15 cellular contexts compared by ENCODE assay signal in genomic region chr1:228122921-228123441, GRCh38. TPM values are rescaled to one million over a fixed set of nuclear protein-coding genes. Genes with fewer than 3 reads are reported as not detected.
DNase-seq lines count a peak whose midpoint lies in the region; ATAC-seq, FAIRE-seq and TF ChIP-seq lines count a peak whose summit lies in the region.
"Had no signal": no experiment of that assay in that cellular context is flagged by ENCODE, and none has a peak within 500 bp of the region (broad histone marks: within the 10 kb centered on the region; RNA-seq: fewer than 3 reads in every experiment).

No MANE protein-coding gene starts in this region.

- H3K27me3 ChIP-seq in HCT116 (ENCODE audit: insufficient read depth, low read length) (no peaks in the 10 kb centered on the region), GM12878 (replicated peaks in 1 of 2; ENCODE audit: control insufficient read depth in 2 of 2, insufficient read depth in 2 of 2, low read length in 1 of 2) (no peaks in the 10 kb centered on the region), hepatocyte (no peaks in the 10 kb centered on the region)
- H3K27me3 ChIP-seq: BLaER1 had no signal

- H3K4me1 ChIP-seq in HCT116 (ENCODE audit: control insufficient read depth in 1 of 2, insufficient read depth in 2 of 2, low read length in 2 of 2) (no peaks in the 10 kb centered on the region), GM12878 (ENCODE audit: control insufficient read depth, insufficient read depth, low read length) (no peaks in the 10 kb centered on the region), hepatocyte (ENCODE audit: insufficient read depth) (peaks cover 6% of the 10 kb centered on the region)
- H3K4me1 ChIP-seq: BLaER1 had no signal

- H3K36me3 ChIP-seq in HCT116 (ENCODE audit: control insufficient read depth in 1 of 2, insufficient read depth in 2 of 2, low read length in 2 of 2), result no peaks in the 10 kb centered on the region
- no peaks in the 10 kb centered on the region for H3K36me3 ChIP-seq in GM12878 (ENCODE audit: control insufficient read depth in 2 of 2, insufficient read depth in 2 of 2, low read length in 1 of 2)
- no peaks in the 10 kb centered on the region for H3K36me3 ChIP-seq in hepatocyte (replicated peaks; ENCODE audit: insufficient read depth, low read depth)
- H3K36me3 ChIP-seq: BLaER1 had no signal

- DNase-seq in HCT116 (ENCODE audit: low read depth, low spot score) (no peak), GM12878 (ENCODE audit: low read depth, low spot score) (no peak), hepatocyte (ENCODE audit: low spot score) (no peak), NCI-H1417 treated with DMSO at 0.1 percent for 48 hours (lab: John Stamatoyannopoulos, UW) (no peak)
- DNase-seq in activated CD4-positive, alpha-beta T cell treated with anti-CD3 and anti-CD28 coated beads, Interleukin-2, amount 50 U/mL, for 4 hours, result no peak
- DNase-seq: 8988T; Calu3; CD4-positive, alpha-beta memory T cell; DMS79 treated with DMSO at 0.1 percent for 48 hours; GF-D8; H9; KBM-7 had no signal

- CTCF ChIA-PET in HCT116 (lab: Charles Lee) (no interaction called here), GM12878 (lab: Yijun Ruan, JAX) (interaction anchor here (0.7 to 2.2 kb wide), 5 partner anchors 13 to 642 kb away, joined by 3 to 7 read pairs (median 3); no protein-coding TSS in a partner anchor)

- H3K9me3 ChIP-seq in HCT116 (ENCODE audit: control insufficient read depth in 1 of 2, insufficient read depth in 1 of 2, low read depth in 1 of 2, low read length in 2 of 2) (no peaks in the 10 kb centered on the region; a peak in 1 of 4 replicates), GM12878 (replicated peaks; ENCODE audit: control insufficient read depth, insufficient read depth, low read length) (no peaks in the 10 kb centered on the region; the same call in 2 of the 3 replicates), hepatocyte (ENCODE audit: low read depth) (no peaks in the 10 kb centered on the region)

- intact Hi-C loops in HCT116 (cut with micrococcal nuclease) (no loop called here), GM12878 (cut with micrococcal nuclease; ENCODE audit: unreplicated experiment) (no loop called here)

- H3K4me2 ChIP-seq in HCT116 (ENCODE audit: low read length) (no peak overlapping the region), GM12878 (ENCODE audit: control insufficient read depth, insufficient read depth) (no peak overlapping the region), hepatocyte (no peak overlapping the region)
- H3K4me2 ChIP-seq: BLaER1 had no signal

- SMC1A ChIA-PET in GM12878 (lab: Charles Lee; ENCODE audit: uncharacterized antibody, unreplicated experiment), result interaction anchor here (1.2 to 1.4 kb wide), 2 partner anchors 9 to 13 kb away, joined by 3 to 4 read pairs; no protein-coding TSS in a partner anchor

- ATAC-seq in HCT116 (peak; percentile 40; the same call in 1 of the 2 replicates), GM12878 (no peak)

- TF ChIP-seq RAD21 in HCT116 (IDR thresholded peaks at IDR 0.05; ENCODE audit: low read depth) (no peak), GM12878 (IDR thresholded peaks at IDR 0.05; ENCODE audit: insufficient read depth, low read depth, low read length) (no peak)

- H3K79me2 ChIP-seq in HCT116 (ENCODE audit: insufficient read depth, low read length) (no peaks in the 10 kb centered on the region), GM12878 (ENCODE audit: control insufficient read depth, insufficient read depth, low read length) (no peaks in the 10 kb centered on the region), hepatocyte (no peaks in the 10 kb centered on the region)

- TF ChIP-seq POLR2A in HCT116 (IDR thresholded peaks at IDR 0.05; ENCODE audit: borderline replicate concordance, extremely low read depth, insufficient read depth, insufficient read length), result no peak
- no peak for TF ChIP-seq POLR2A in GM12878 (IDR thresholded peaks at IDR 0.05; ENCODE audit: low read depth, low read length)

- RAD21 ChIA-PET in HCT116 (lab: Charles Lee; ENCODE audit: low non-redundant PET in 1 of 2, low total read pairs in 2 of 2, uncharacterized antibody in 2 of 2, unreplicated experiment in 2 of 2), result no interaction called here
- RAD21 ChIA-PET in GM12878 (lab: Charles Lee; ENCODE audit: unreplicated experiment), result no interaction called here

- in situ Hi-C loops in GM12878 (cut with MboI), result no loop called here

- no peaks in the 10 kb centered on the region for H4K20me1 ChIP-seq in HCT116 (ENCODE audit: insufficient read depth)
- H4K20me1 ChIP-seq in GM12878 (ENCODE audit: control insufficient read depth, insufficient read depth), result no peaks in the 10 kb centered on the region
- H4K20me1 ChIP-seq in hepatocyte (ENCODE audit: insufficient read depth, poor library complexity, severe bottlenecking), result no peaks in the 10 kb centered on the region
- H4K20me1 ChIP-seq: BLaER1 had no signal

- 40% methylated on average over 1 of the region's 1 CpG for WGBS in GM12878 (ENCODE audit: insufficient coverage, insufficient replicate concordance, low lambda C conversion rate, missing lambda C conversion rate)
- 38% methylated on average over 1 of the region's 1 CpG for WGBS in hepatocyte (ENCODE audit: low lambda C conversion rate, missing lambda C conversion rate)

- no peak overlapping the region for H3K27ac ChIP-seq in HCT116 (ENCODE audit: low read depth, low read length)
- H3K27ac ChIP-seq in GM12878 (ENCODE audit: control insufficient read depth, insufficient read depth), result no peak overlapping the region
- H3K27ac ChIP-seq in hepatocyte, result peak overlapping the region; percentile 52
- H3K27ac ChIP-seq: BLaER1 had no signal

- H3K4me3 ChIP-seq in HCT116 (replicated peaks in 1 of 2; ENCODE audit: low read depth in 1 of 2, low read length in 2 of 2) (no peak overlapping the region), GM12878 (no peak overlapping the region), hepatocyte (no peak overlapping the region)
- H3K4me3 ChIP-seq: BLaER1 had no signal

- 0 out of 6 replicates have a peak, but pooled peaks of 1 of the 3 experiments have one; percentile 18 for TF ChIP-seq CTCF in HCT116 (IDR thresholded peaks at IDR 0.05 in 2 of 3, conservative IDR thresholded peaks at IDR 0.05 in 1 of 3; ENCODE audit: borderline replicate concordance in 1 of 3, insufficient read depth in 1 of 3, low read depth in 2 of 3, low read length in 2 of 3)
- no peak for TF ChIP-seq CTCF in GM12878 (IDR thresholded peaks at IDR 0.05 in 2 of 3, conservative IDR thresholded peaks at IDR 0.05 in 1 of 3; ENCODE audit: control insufficient read depth in 2 of 3, extremely low read depth in 1 of 3, insufficient read depth in 1 of 3, low read depth in 3 of 3, low read length in 3 of 3)
- no peak for TF ChIP-seq CTCF in hepatocyte (IDR thresholded peaks at IDR 0.05; ENCODE audit: poor library complexity)

- H3K9me2 ChIP-seq in HCT116 (ENCODE audit: insufficient read depth) (no peaks in the 10 kb centered on the region), hepatocyte (replicated peaks; ENCODE audit: insufficient read depth) (no peaks in the 10 kb centered on the region)

- H2AFZ ChIP-seq in HCT116 (ENCODE audit: low read depth, low read length, poor library complexity, severe bottlenecking) (no peak overlapping the region), GM12878 (ENCODE audit: control insufficient read depth, low read depth, low read length) (no peak overlapping the region), hepatocyte (no peak overlapping the region)

- TF ChIP-seq EP300 in GM12878 (IDR thresholded peaks at IDR 0.05; ENCODE audit: borderline replicate concordance in 1 of 2, control insufficient read depth in 1 of 2, low read depth in 2 of 2, low read length in 2 of 2), result no peak

- no peak for FAIRE-seq in GM12878 (lab: Jason Lieb, UNC)
- FAIRE-seq: H1 had no signal

- BruUV-seq in HCT116 (replicated peaks; lab: Mats Ljungman, UMichigan) (no TSS peak), GM12878 (replicated peaks; lab: Mats Ljungman, UMichigan) (no TSS peak)

- POLR2A ChIA-PET in HCT116 (lab: Charles Lee), result no interaction called here
- POLR2A ChIA-PET in GM12878 (lab: Charles Lee), result interaction anchor here (0.6 to 0.7 kb wide), 2 partner anchors 13 to 361 kb away, joined by 3 to 4 read pairs; no protein-coding TSS in a partner anchor

- H3K9ac ChIP-seq in HCT116 (ENCODE audit: low read length) (no peak overlapping the region), GM12878 (ENCODE audit: control insufficient read depth, insufficient read depth, low read length) (no peak overlapping the region)
- H3K9ac ChIP-seq: BLaER1 had no signal

RNA-seq across cellular contexts. Expression of gene MRPL55, which starts 13.9 kb away (rescaled TPM):
- total RNA-seq in HCT116 (2021; ENCODE audit: unreplicated experiment), result 57.1 TPM
- polyA plus RNA-seq in HCT116 (2012), result 91.7 and 124 TPM in 2 replicates
- 43.8 and 45.7 TPM in 2 replicates for total RNA-seq in GM12878 (2013; cell fraction: nucleolus; rRNA removed)
- 81.9 and 93.4 TPM in 2 replicates for total RNA-seq in GM12878 (2014; rRNA removed)
- 25.5 and 35.1 TPM in 2 replicates for total RNA-seq in GM12878 (2014; rRNA removed; fragmentation: Illumina TruSeq; extraction: Trizol)
- 47.6 and 54.9 TPM in 2 replicates for total RNA-seq in GM12878 (2021)
- polyA plus RNA-seq in GM12878 (2011; ENCODE audit: low read depth), result 30.7 TPM
- polyA plus RNA-seq in GM12878 (2011; rRNA removed), result 17.0 and 39.3 TPM in 2 replicates
- polyA plus RNA-seq in GM12878 (2011; cell fraction: cytosol; rRNA removed), result 66.7 and 115 TPM in 2 replicates
- 172 and 194 TPM in 2 replicates for polyA plus RNA-seq in GM12878 (2011; cell fraction: nucleus; rRNA removed)
- polyA plus RNA-seq in GM12878 (2012), result 45.5 and 64.1 TPM in 2 replicates
- 8.8 and 42.1 TPM in 2 replicates for polyA plus RNA-seq in GM12878 (2014; fragmentation: Illumina TruSeq; extraction: Trizol)
- 10 to 100 TPM; 15.1 to 56.7 TPM for polyA plus RNA-seq in GM12878 (2014; fragmentation: Nextera tagmentation; extraction: Ambion mirVana)
- 91.0 and 96.3 TPM in 2 replicates for polyA plus RNA-seq in GM12878 (2014; rRNA removed)
- polyA plus RNA-seq in GM12878 (2016; fragmentation: Nextera tagmentation; extraction: Ambion mirVana), result 100 to 1,000 TPM; 129 to 143 TPM
- polyA minus RNA-seq in GM12878 (2011; rRNA and poly(A)+ RNA removed), result 24.7 and 44.2 TPM in 2 replicates
- polyA minus RNA-seq in GM12878 (2011; cell fraction: cytosol; rRNA and poly(A)+ RNA removed), result 16.6 and 20.5 TPM in 2 replicates
- 31.3 and 40.2 TPM in 2 replicates for polyA minus RNA-seq in GM12878 (2011; cell fraction: nucleus; rRNA and poly(A)+ RNA removed)
- 59.6 and 64.8 TPM in 2 replicates for total RNA-seq in hepatocyte
- polyA plus RNA-seq in hepatocyte, result 122 and 130 TPM in 2 replicates

RNA-seq across cellular contexts. Expression of gene GUK1, which starts 17.1 kb away (rescaled TPM):
- total RNA-seq in HCT116 (2021; ENCODE audit: unreplicated experiment), result 145 TPM
- 238 and 297 TPM in 2 replicates for polyA plus RNA-seq in HCT116 (2012)
- 142 and 146 TPM in 2 replicates for total RNA-seq in GM12878 (2013; cell fraction: nucleolus; rRNA removed)
- total RNA-seq in GM12878 (2014; rRNA removed), result 214 and 235 TPM in 2 replicates
- 82.0 and 98.3 TPM in 2 replicates for total RNA-seq in GM12878 (2014; rRNA removed; fragmentation: Illumina TruSeq; extraction: Trizol)
- total RNA-seq in GM12878 (2021), result 183 and 195 TPM in 2 replicates
- 101 TPM for polyA plus RNA-seq in GM12878 (2011; ENCODE audit: low read depth)
- 107 and 224 TPM in 2 replicates for polyA plus RNA-seq in GM12878 (2011; rRNA removed)
- 381 and 606 TPM in 2 replicates for polyA plus RNA-seq in GM12878 (2011; cell fraction: cytosol; rRNA removed)
- 634 and 756 TPM in 2 replicates for polyA plus RNA-seq in GM12878 (2011; cell fraction: nucleus; rRNA removed)
- 190 and 243 TPM in 2 replicates for polyA plus RNA-seq in GM12878 (2012)
- polyA plus RNA-seq in GM12878 (2014; fragmentation: Illumina TruSeq; extraction: Trizol), result 4.2 and 28.9 TPM in 2 replicates
- polyA plus RNA-seq in GM12878 (2014; fragmentation: Nextera tagmentation; extraction: Ambion mirVana), result 10 to 100 TPM in 1 of 2 experiments, 1 to 10 TPM in 1; 6.3 to 39.2 TPM
- 227 and 264 TPM in 2 replicates for polyA plus RNA-seq in GM12878 (2014; rRNA removed)
- polyA plus RNA-seq in GM12878 (2016; fragmentation: Nextera tagmentation; extraction: Ambion mirVana), result 100 to 1,000 TPM; 349 to 357 TPM
- 103 and 217 TPM in 2 replicates for polyA minus RNA-seq in GM12878 (2011; rRNA and poly(A)+ RNA removed)
- polyA minus RNA-seq in GM12878 (2011; cell fraction: cytosol; rRNA and poly(A)+ RNA removed), result 59.5 and 69.8 TPM in 2 replicates
- polyA minus RNA-seq in GM12878 (2011; cell fraction: nucleus; rRNA and poly(A)+ RNA removed), result 116 and 141 TPM in 2 replicates
- total RNA-seq in hepatocyte, result 157 and 158 TPM in 2 replicates
- polyA plus RNA-seq in hepatocyte, result 306 and 368 TPM in 2 replicates

RNA-seq across cellular contexts. Expression of gene C1orf35, which starts 19.9 kb away (rescaled TPM):
- total RNA-seq in HCT116 (2021; ENCODE audit: unreplicated experiment) (26.1 TPM), GM12878 (2014; rRNA removed) (14.0 and 14.6 TPM in 2 replicates), GM12878 (2014; rRNA removed; fragmentation: Illumina TruSeq; extraction: Trizol) (5.9 and 6.7 TPM in 2 replicates), GM12878 (2021) (20.8 and 21.5 TPM in 2 replicates), hepatocyte (8.3 and 12.3 TPM in 2 replicates)
- 19.2 and 19.3 TPM in 2 replicates for polyA plus RNA-seq in HCT116 (2012)
- total RNA-seq in GM12878 (2013; cell fraction: nucleolus; rRNA removed), result 5.5 and 6.0 TPM in 2 replicates
- 5.1 TPM for polyA plus RNA-seq in GM12878 (2011; ENCODE audit: low read depth)
- polyA plus RNA-seq in GM12878 (2011; rRNA removed) (3.1 and 6.6 TPM in 2 replicates), GM12878 (2014; fragmentation: Illumina TruSeq; extraction: Trizol) (1.6 and 5.5 TPM in 2 replicates), GM12878 (2014; fragmentation: Nextera tagmentation; extraction: Ambion mirVana) (1 to 10 TPM; 2.5 to 4.8 TPM), GM12878 (2014; rRNA removed) (18.8 and 19.5 TPM in 2 replicates), GM12878 (2016; fragmentation: Nextera tagmentation; extraction: Ambion mirVana) (10 to 100 TPM; 26.7 to 27.0 TPM), hepatocyte (24.6 and 31.6 TPM in 2 replicates)
- polyA plus RNA-seq in GM12878 (2011; cell fraction: cytosol; rRNA removed), result 10.1 and 14.3 TPM in 2 replicates
- polyA plus RNA-seq in GM12878 (2011; cell fraction: nucleus; rRNA removed), result 23.8 and 28.1 TPM in 2 replicates
- 13.2 and 16.0 TPM in 2 replicates for polyA plus RNA-seq in GM12878 (2012)
- 1.2 and 2.7 TPM in 2 replicates for polyA minus RNA-seq in GM12878 (2011; rRNA and poly(A)+ RNA removed)
- 1.8 and 2.7 TPM in 2 replicates for polyA minus RNA-seq in GM12878 (2011; cell fraction: cytosol; rRNA and poly(A)+ RNA removed)
- 3.5 and 4.8 TPM in 2 replicates for polyA minus RNA-seq in GM12878 (2011; cell fraction: nucleus; rRNA and poly(A)+ RNA removed)

RNA-seq across cellular contexts. Expression of gene GJC2, which starts 26.7 kb away (rescaled TPM):
- total RNA-seq in HCT116 (2021; ENCODE audit: unreplicated experiment), result 0.76 TPM
- polyA plus RNA-seq in HCT116 (2012), result 0.23 and 0.46 TPM in 2 replicates
- 0.27 and 0.65 TPM in 2 replicates for total RNA-seq in GM12878 (2013; cell fraction: nucleolus; rRNA removed)
- total RNA-seq in GM12878 (2014; rRNA removed), result 0.06 and 0.11 TPM in 2 replicates
- total RNA-seq in GM12878 (2014; rRNA removed; fragmentation: Illumina TruSeq; extraction: Trizol), result 0.09 TPM in 2 replicates
- 0.44 TPM in 1 of 2 replicates, not detected in the other for total RNA-seq in GM12878 (2021)
- not detected for polyA plus RNA-seq in GM12878 (2011; ENCODE audit: low read depth)
- 0.03 and 0.04 TPM in 2 replicates for polyA plus RNA-seq in GM12878 (2011; rRNA removed)
- 0.06 and 0.07 TPM in 2 replicates for polyA plus RNA-seq in GM12878 (2011; cell fraction: cytosol; rRNA removed)
- 0.24 and 0.51 TPM in 2 replicates for polyA plus RNA-seq in GM12878 (2011; cell fraction: nucleus; rRNA removed)
- 0.15 and 0.22 TPM in 2 replicates for polyA plus RNA-seq in GM12878 (2012)
- 0.04 TPM in 1 of 2 replicates, not detected in the other for polyA plus RNA-seq in GM12878 (2014; fragmentation: Illumina TruSeq; extraction: Trizol)
- not detected for polyA plus RNA-seq in GM12878 (2014; fragmentation: Nextera tagmentation; extraction: Ambion mirVana)
- 0.26 and 0.32 TPM in 2 replicates for polyA plus RNA-seq in GM12878 (2014; rRNA removed)
- polyA plus RNA-seq in GM12878 (2016; fragmentation: Nextera tagmentation; extraction: Ambion mirVana), result not detected
- 0.21 TPM in 1 of 2 replicates, not detected in the other for polyA minus RNA-seq in GM12878 (2011; rRNA and poly(A)+ RNA removed)
- not detected in 2 replicates for polyA minus RNA-seq in GM12878 (2011; cell fraction: cytosol; rRNA and poly(A)+ RNA removed)
- polyA minus RNA-seq in GM12878 (2011; cell fraction: nucleus; rRNA and poly(A)+ RNA removed), result 0.24 and 0.96 TPM in 2 replicates
- total RNA-seq in hepatocyte, result 0.80 and 1.6 TPM in 2 replicates
- 0.40 and 0.63 TPM in 2 replicates for polyA plus RNA-seq in hepatocyte
- polyA plus RNA-seq: CD14-positive monocyte; CD4-positive, alpha-beta memory T cell had no signal

RNA-seq across cellular contexts. Expression of gene ARF1, which starts 40.5 kb away (rescaled TPM):
- 394 TPM for total RNA-seq in HCT116 (2021; ENCODE audit: unreplicated experiment)
- polyA plus RNA-seq in HCT116 (2012), result 538 and 832 TPM in 2 replicates
- 46.2 and 52.9 TPM in 2 replicates for total RNA-seq in GM12878 (2013; cell fraction: nucleolus; rRNA removed)
- 226 and 267 TPM in 2 replicates for total RNA-seq in GM12878 (2014; rRNA removed)
- total RNA-seq in GM12878 (2014; rRNA removed; fragmentation: Illumina TruSeq; extraction: Trizol), result 113 and 131 TPM in 2 replicates
- total RNA-seq in GM12878 (2021), result 296 and 300 TPM in 2 replicates
- polyA plus RNA-seq in GM12878 (2011; ENCODE audit: low read depth), result 141 TPM
- 178 and 316 TPM in 2 replicates for polyA plus RNA-seq in GM12878 (2011; rRNA removed)
- 534 and 696 TPM in 2 replicates for polyA plus RNA-seq in GM12878 (2011; cell fraction: cytosol; rRNA removed)
- polyA plus RNA-seq in GM12878 (2011; cell fraction: nucleus; rRNA removed), result 285 and 308 TPM in 2 replicates
- 283 and 294 TPM in 2 replicates for polyA plus RNA-seq in GM12878 (2012)
- 97.0 and 247 TPM in 2 replicates for polyA plus RNA-seq in GM12878 (2014; fragmentation: Illumina TruSeq; extraction: Trizol)
- polyA plus RNA-seq in GM12878 (2014; fragmentation: Nextera tagmentation; extraction: Ambion mirVana), result 10 to 100 TPM; 48.4 to 97.3 TPM
- polyA plus RNA-seq in GM12878 (2014; rRNA removed), result 352 and 369 TPM in 2 replicates
- 100 to 1,000 TPM; 481 to 508 TPM for polyA plus RNA-seq in GM12878 (2016; fragmentation: Nextera tagmentation; extraction: Ambion mirVana)
- polyA minus RNA-seq in GM12878 (2011; rRNA and poly(A)+ RNA removed), result 403 and 507 TPM in 2 replicates
- polyA minus RNA-seq in GM12878 (2011; cell fraction: cytosol; rRNA and poly(A)+ RNA removed), result 202 and 205 TPM in 2 replicates
- polyA minus RNA-seq in GM12878 (2011; cell fraction: nucleus; rRNA and poly(A)+ RNA removed), result 64.4 and 99.1 TPM in 2 replicates
- total RNA-seq in hepatocyte, result 249 and 250 TPM in 2 replicates
- polyA plus RNA-seq in hepatocyte, result 594 and 609 TPM in 2 replicates
